Comparison of ENCODE assay signal across 1 cellular context in the genomic region with DNA sequence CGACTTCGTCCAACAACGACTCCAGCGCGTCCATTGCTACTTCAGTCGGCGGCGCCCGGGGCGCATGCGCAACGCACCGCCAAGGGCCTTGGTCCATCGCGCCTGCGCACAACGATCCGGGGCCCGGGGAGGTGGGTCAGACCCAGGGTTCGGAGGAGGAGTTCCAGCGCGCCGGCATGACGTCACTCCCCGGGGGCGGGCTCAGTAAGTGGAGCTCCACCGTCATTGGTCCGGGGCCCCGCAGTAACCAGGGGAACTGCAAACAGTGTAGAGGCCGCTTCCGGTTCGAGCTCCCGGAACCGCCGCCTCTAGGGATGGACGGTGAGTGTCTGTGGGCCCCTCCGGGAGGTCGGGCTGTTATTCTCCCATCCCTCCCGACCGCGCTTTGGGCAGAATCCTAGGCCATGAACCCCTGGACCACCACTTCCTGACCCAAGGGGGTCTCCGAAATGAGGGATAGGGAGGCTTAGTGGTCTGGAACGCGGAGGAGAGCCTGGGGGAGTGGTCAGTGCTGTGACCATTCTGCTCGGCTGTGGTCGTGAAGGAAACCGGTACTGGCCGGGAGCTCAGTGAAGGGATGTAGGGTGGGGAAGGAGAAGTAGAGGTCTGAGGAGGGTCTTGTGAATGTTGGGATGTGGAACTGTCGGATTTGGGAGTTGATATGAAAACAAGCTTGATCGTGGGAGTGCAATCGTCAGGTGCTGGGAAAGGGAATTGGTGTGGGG.
TF ChIP-seq lines count a peak whose summit lies in the region.

A gene with protein sequence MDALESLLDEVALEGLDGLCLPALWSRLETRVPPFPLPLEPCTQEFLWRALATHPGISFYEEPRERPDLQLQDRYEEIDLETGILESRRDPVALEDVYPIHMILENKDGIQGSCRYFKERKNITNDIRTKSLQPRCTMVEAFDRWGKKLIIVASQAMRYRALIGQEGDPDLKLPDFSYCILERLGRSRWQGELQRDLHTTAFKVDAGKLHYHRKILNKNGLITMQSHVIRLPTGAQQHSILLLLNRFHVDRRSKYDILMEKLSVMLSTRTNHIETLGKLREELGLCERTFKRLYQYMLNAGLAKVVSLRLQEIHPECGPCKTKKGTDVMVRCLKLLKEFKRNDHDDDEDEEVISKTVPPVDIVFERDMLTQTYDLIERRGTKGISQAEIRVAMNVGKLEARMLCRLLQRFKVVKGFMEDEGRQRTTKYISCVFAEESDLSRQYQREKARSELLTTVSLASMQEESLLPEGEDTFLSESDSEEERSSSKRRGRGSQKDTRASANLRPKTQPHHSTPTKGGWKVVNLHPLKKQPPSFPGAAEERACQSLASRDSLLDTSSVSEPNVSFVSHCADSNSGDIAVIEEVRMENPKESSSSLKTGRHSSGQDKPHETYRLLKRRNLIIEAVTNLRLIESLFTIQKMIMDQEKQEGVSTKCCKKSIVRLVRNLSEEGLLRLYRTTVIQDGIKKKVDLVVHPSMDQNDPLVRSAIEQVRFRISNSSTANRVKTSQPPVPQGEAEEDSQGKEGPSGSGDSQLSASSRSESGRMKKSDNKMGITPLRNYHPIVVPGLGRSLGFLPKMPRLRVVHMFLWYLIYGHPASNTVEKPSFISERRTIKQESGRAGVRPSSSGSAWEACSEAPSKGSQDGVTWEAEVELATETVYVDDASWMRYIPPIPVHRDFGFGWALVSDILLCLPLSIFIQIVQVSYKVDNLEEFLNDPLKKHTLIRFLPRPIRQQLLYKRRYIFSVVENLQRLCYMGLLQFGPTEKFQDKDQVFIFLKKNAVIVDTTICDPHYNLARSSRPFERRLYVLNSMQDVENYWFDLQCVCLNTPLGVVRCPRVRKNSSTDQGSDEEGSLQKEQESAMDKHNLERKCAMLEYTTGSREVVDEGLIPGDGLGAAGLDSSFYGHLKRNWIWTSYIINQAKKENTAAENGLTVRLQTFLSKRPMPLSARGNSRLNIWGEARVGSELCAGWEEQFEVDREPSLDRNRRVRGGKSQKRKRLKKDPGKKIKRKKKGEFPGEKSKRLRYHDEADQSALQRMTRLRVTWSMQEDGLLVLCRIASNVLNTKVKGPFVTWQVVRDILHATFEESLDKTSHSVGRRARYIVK (N-terminal part only) (minus strand): TSS at position 57 of the 725 bp plus-strand sequence. CDS start 23 bp downstream, at position 34.
A gene (plus strand): TSS at position 288 of the 725 bp plus-strand sequence. CDS start 27 bp downstream, at position 315.

TF ChIP-seq in K562, 482 proteins besides CTCF, POLR2A, EP300 and RAD21 (continued from another document and continues in another):
- TF ChIP-seq, protein P1, sequence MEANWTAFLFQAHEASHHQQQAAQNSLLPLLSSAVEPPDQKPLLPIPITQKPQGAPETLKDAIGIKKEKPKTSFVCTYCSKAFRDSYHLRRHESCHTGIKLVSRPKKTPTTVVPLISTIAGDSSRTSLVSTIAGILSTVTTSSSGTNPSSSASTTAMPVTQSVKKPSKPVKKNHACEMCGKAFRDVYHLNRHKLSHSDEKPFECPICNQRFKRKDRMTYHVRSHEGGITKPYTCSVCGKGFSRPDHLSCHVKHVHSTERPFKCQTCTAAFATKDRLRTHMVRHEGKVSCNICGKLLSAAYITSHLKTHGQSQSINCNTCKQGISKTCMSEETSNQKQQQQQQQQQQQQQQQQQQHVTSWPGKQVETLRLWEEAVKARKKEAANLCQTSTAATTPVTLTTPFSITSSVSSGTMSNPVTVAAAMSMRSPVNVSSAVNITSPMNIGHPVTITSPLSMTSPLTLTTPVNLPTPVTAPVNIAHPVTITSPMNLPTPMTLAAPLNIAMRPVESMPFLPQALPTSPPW (CRISPR knock-in tag; IDR thresholded peaks at IDR 0.05): 0 out of 2 replicates have a peak, but pooled peaks have one; percentile 16
- TF ChIP-seq CXXC5 (CRISPR knock-in tag; IDR thresholded peaks at IDR 0.05) (peak; percentile 55; the same call in 1 of the 2 replicates), YY1 (IDR thresholded peaks at IDR 0.05; ENCODE audit: borderline replicate concordance in 1 of 3, control insufficient read depth in 1 of 3, extremely low read depth in 1 of 3, insufficient read depth in 3 of 3, insufficient read length in 1 of 3, insufficient replicate concordance in 2 of 3, low read depth in 1 of 3, low read length in 2 of 3) (peak; percentile 47 to 85 (median 69)), FOXJ2 (tag; IDR thresholded peaks at IDR 0.05) (peak; percentile 76), KLF16 (IDR thresholded peaks at IDR 0.05) (no peak), RBFOX2 (IDR thresholded peaks at IDR 0.05; ENCODE audit: low read depth, low read length) (peak; percentile 84), CBX1 (IDR thresholded peaks at IDR 0.05; ENCODE audit: low read depth) (no peak), BMI1 (IDR thresholded peaks at IDR 0.05; ENCODE audit: low read length) (peak; percentile 65; the same call in 1 of the 2 replicates), MCM3 (IDR thresholded peaks at IDR 0.05) (no peak), PHF8 (IDR thresholded peaks at IDR 0.05; ENCODE audit: borderline replicate concordance, low read length) (peak; percentile 93; the same call in 1 of the 2 replicates), RBM25 (IDR thresholded peaks at IDR 0.05; ENCODE audit: low read depth, low read length, severe bottlenecking) (peak; percentile 28), CREM (IDR thresholded peaks at IDR 0.05; ENCODE audit: low read depth) (peak; percentile 94), RBM22 (IDR thresholded peaks at IDR 0.05; ENCODE audit: low read depth, low read length, poor library complexity, severe bottlenecking) (peak; percentile 84), ZNF140 (CRISPR knock-in tag; IDR thresholded peaks at IDR 0.05) (no peak)
- TF ChIP-seq, protein P2, sequence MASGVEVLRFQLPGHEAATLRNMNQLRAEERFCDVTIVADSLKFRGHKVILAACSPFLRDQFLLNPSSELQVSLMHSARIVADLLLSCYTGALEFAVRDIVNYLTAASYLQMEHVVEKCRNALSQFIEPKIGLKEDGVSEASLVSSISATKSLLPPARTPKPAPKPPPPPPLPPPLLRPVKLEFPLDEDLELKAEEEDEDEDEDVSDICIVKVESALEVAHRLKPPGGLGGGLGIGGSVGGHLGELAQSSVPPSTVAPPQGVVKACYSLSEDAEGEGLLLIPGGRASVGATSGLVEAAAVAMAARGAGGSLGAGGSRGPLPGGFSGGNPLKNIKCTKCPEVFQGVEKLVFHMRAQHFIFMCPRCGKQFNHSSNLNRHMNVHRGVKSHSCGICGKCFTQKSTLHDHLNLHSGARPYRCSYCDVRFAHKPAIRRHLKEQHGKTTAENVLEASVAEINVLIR (CRISPR knock-in tag; IDR thresholded peaks at IDR 0.05): peak; percentile 84
- TF ChIP-seq, protein P3, sequence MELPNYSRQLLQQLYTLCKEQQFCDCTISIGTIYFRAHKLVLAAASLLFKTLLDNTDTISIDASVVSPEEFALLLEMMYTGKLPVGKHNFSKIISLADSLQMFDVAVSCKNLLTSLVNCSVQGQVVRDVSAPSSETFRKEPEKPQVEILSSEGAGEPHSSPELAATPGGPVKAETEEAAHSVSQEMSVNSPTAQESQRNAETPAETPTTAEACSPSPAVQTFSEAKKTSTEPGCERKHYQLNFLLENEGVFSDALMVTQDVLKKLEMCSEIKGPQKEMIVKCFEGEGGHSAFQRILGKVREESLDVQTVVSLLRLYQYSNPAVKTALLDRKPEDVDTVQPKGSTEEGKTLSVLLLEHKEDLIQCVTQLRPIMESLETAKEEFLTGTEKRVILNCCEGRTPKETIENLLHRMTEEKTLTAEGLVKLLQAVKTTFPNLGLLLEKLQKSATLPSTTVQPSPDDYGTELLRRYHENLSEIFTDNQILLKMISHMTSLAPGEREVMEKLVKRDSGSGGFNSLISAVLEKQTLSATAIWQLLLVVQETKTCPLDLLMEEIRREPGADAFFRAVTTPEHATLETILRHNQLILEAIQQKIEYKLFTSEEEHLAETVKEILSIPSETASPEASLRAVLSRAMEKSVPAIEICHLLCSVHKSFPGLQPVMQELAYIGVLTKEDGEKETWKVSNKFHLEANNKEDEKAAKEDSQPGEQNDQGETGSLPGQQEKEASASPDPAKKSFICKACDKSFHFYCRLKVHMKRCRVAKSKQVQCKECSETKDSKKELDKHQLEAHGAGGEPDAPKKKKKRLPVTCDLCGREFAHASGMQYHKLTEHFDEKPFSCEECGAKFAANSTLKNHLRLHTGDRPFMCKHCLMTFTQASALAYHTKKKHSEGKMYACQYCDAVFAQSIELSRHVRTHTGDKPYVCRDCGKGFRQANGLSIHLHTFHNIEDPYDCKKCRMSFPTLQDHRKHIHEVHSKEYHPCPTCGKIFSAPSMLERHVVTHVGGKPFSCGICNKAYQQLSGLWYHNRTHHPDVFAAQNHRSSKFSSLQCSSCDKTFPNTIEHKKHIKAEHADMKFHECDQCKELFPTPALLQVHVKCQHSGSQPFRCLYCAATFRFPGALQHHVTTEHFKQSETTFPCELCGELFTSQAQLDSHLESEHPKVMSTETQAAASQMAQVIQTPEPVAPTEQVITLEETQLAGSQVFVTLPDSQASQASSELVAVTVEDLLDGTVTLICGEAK (IDR thresholded peaks at IDR 0.05): peak; percentile 93
- TF ChIP-seq, protein P3 (CRISPR knock-in tag; IDR thresholded peaks at IDR 0.05): no peak
- TF ChIP-seq, protein P4, sequence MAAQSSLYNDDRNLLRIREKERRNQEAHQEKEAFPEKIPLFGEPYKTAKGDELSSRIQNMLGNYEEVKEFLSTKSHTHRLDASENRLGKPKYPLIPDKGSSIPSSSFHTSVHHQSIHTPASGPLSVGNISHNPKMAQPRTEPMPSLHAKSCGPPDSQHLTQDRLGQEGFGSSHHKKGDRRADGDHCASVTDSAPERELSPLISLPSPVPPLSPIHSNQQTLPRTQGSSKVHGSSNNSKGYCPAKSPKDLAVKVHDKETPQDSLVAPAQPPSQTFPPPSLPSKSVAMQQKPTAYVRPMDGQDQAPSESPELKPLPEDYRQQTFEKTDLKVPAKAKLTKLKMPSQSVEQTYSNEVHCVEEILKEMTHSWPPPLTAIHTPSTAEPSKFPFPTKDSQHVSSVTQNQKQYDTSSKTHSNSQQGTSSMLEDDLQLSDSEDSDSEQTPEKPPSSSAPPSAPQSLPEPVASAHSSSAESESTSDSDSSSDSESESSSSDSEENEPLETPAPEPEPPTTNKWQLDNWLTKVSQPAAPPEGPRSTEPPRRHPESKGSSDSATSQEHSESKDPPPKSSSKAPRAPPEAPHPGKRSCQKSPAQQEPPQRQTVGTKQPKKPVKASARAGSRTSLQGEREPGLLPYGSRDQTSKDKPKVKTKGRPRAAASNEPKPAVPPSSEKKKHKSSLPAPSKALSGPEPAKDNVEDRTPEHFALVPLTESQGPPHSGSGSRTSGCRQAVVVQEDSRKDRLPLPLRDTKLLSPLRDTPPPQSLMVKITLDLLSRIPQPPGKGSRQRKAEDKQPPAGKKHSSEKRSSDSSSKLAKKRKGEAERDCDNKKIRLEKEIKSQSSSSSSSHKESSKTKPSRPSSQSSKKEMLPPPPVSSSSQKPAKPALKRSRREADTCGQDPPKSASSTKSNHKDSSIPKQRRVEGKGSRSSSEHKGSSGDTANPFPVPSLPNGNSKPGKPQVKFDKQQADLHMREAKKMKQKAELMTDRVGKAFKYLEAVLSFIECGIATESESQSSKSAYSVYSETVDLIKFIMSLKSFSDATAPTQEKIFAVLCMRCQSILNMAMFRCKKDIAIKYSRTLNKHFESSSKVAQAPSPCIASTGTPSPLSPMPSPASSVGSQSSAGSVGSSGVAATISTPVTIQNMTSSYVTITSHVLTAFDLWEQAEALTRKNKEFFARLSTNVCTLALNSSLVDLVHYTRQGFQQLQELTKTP (IDR thresholded peaks at IDR 0.05; ENCODE audit: low read depth in 1 of 2, partially characterized antibody in 2 of 2): peak in 1 of 2 experiments; percentile 51
- TF ChIP-seq, protein P5, sequence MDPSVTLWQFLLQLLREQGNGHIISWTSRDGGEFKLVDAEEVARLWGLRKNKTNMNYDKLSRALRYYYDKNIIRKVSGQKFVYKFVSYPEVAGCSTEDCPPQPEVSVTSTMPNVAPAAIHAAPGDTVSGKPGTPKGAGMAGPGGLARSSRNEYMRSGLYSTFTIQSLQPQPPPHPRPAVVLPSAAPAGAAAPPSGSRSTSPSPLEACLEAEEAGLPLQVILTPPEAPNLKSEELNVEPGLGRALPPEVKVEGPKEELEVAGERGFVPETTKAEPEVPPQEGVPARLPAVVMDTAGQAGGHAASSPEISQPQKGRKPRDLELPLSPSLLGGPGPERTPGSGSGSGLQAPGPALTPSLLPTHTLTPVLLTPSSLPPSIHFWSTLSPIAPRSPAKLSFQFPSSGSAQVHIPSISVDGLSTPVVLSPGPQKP (CRISPR knock-in tag; IDR thresholded peaks at IDR 0.05): no peak
- TF ChIP-seq, protein P6, sequence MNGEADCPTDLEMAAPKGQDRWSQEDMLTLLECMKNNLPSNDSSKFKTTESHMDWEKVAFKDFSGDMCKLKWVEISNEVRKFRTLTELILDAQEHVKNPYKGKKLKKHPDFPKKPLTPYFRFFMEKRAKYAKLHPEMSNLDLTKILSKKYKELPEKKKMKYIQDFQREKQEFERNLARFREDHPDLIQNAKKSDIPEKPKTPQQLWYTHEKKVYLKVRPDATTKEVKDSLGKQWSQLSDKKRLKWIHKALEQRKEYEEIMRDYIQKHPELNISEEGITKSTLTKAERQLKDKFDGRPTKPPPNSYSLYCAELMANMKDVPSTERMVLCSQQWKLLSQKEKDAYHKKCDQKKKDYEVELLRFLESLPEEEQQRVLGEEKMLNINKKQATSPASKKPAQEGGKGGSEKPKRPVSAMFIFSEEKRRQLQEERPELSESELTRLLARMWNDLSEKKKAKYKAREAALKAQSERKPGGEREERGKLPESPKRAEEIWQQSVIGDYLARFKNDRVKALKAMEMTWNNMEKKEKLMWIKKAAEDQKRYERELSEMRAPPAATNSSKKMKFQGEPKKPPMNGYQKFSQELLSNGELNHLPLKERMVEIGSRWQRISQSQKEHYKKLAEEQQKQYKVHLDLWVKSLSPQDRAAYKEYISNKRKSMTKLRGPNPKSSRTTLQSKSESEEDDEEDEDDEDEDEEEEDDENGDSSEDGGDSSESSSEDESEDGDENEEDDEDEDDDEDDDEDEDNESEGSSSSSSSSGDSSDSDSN (IDR thresholded peaks at IDR 0.05; ENCODE audit: borderline replicate concordance in 1 of 2, low read depth in 2 of 2, low read length in 2 of 2): 0 out of 4 replicates have a peak, but pooled peaks of 1 of the 2 experiments have one; percentile 34
